9 cellular contexts compared by ENCODE assay signal in the genomic region with DNA sequence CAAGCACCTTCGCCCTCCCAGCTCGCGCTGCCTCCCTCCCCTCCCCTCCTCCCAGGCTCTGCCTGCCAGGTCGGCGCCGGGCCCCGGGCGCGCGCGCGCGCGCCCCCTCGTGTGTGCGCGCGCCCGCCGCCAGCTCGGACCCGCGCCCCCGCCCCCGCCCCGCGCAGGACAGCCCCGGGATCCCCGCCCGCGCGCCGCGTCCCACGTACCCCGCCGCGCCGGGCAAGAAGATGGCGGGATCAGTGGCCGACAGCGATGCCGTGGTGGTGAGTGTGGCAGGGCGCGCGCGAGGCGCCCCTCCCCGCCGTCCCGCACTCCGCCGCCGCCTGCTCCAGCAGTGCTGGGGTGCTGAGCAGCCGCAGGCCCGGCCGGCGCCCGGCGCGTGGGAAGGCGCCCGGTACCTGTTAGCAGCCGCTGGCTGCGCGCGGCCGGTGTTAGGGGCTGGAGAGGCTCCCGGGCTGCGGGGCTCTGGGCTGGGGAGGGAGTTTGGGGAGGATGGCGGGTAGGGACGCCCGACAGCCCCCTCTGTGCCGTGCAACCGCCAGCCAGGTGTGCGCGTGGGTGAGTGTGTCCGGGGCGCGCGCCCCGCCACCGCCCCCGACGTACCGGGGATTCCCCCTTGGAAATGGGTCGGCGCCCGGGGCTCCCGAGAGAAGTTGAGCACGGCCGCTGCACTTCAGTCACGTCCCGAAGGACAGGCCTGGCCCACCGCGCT. TPM values are rescaled to one million over a fixed set of nuclear protein-coding genes. Genes with fewer than 3 reads are reported as not detected.
DNase-seq lines count a peak whose midpoint lies in the region; ATAC-seq, FAIRE-seq and TF ChIP-seq lines count a peak whose summit lies in the region.
"Had no signal": no experiment of that assay in that cellular context is flagged by ENCODE, and none has a peak within 500 bp of the region (broad histone marks: within the 10 kb centered on the region; RNA-seq: fewer than 3 reads in every experiment).

No MANE protein-coding gene starts in this region.

- H3K9me3 Mint-ChIP-seq in astrocyte (ENCODE audit: unreplicated experiment), result peaks cover 2% of the 10 kb centered on the region

- H2AFZ ChIP-seq in astrocyte (ENCODE audit: low read depth, low read length), result peak overlapping the region; percentile 76

- peaks cover 16% of the 10 kb centered on the region for H3K27me3 ChIP-seq in astrocyte (ENCODE audit: insufficient read depth, low read length)
- no peaks in the 10 kb centered on the region for H3K27me3 ChIP-seq in rectal smooth muscle tissue (ENCODE audit: control insufficient read depth, insufficient read depth, low read length)

- peaks cover 4% of the 10 kb centered on the region for H3K36me3 Mint-ChIP-seq in astrocyte (ENCODE audit: low read depth, unreplicated experiment)

- TF ChIP-seq CTCF in astrocyte (IDR thresholded peaks at IDR 0.05; ENCODE audit: insufficient read depth, low read depth, low read length), result no peak

- H3K4me2 ChIP-seq in astrocyte (ENCODE audit: low read length), result peak overlapping the region; percentile 79

- H3K36me3 ChIP-seq in astrocyte (ENCODE audit: insufficient read depth, low read length) (no peaks in the 10 kb centered on the region), rectal smooth muscle tissue (ENCODE audit: control insufficient read depth, insufficient read depth, low read length) (no peaks in the 10 kb centered on the region)

- no peak overlapping the region for H3K27ac Mint-ChIP-seq in astrocyte (ENCODE audit: unreplicated experiment)

- no peaks in the 10 kb centered on the region for H3K9me3 ChIP-seq in astrocyte (ENCODE audit: insufficient read depth, low read depth, low read length)

- H4K20me1 ChIP-seq in astrocyte (ENCODE audit: insufficient read depth, low read length), result no peaks in the 10 kb centered on the region

- H3K9ac ChIP-seq in astrocyte (ENCODE audit: low read length) (peak overlapping the region; percentile 76), rectal smooth muscle tissue (ENCODE audit: low read length) (peak overlapping the region; percentile 67)

- peak overlapping the region; percentile 56 for H3K4me3 ChIP-seq in astrocyte (ENCODE audit: insufficient read depth, low read depth, low read length)
- peak overlapping the region; percentile 70 for H3K4me3 ChIP-seq in rectal smooth muscle tissue (ENCODE audit: low read length)

- H3K79me2 ChIP-seq in astrocyte (ENCODE audit: insufficient read depth, low read length), result no peaks in the 10 kb centered on the region

- H3K4me1 Mint-ChIP-seq in astrocyte (ENCODE audit: low read depth, unreplicated experiment), result peaks cover 2% of the 10 kb centered on the region

- peaks cover 7% of the 10 kb centered on the region for H3K4me1 ChIP-seq in astrocyte (ENCODE audit: insufficient read depth, low read length)
- H3K4me1 ChIP-seq in rectal smooth muscle tissue (ENCODE audit: control insufficient read depth, insufficient read depth, low read length), result peaks cover 5% of the 10 kb centered on the region

- ATAC-seq in GM19438 (IDR thresholded peaks at IDR 0.05; ENCODE audit: low read depth, unreplicated experiment), result peak; percentile 51
- ATAC-seq in HG03571 (IDR thresholded peaks at IDR 0.05; ENCODE audit: unreplicated experiment), result peak; percentile 53

- no peaks in the 10 kb centered on the region for H3K27me3 Mint-ChIP-seq in astrocyte (ENCODE audit: low read depth, unreplicated experiment)

- DNase-seq in COLO668 (lab: John Stamatoyannopoulos, UW; ENCODE audit: unreplicated experiment) (peak; percentile 84), T-helper 2 cell (peak; percentile 10 to 60 (median 25)), astrocyte (ENCODE audit: low read depth) (peak; percentile 47), hepatic stellate cell (ENCODE audit: low spot score) (peak; percentile 54), OCI-M2 (lab: John Stamatoyannopoulos, UW; ENCODE audit: unreplicated experiment) (no peak)

- FAIRE-seq in astrocyte (lab: Jason Lieb, UNC), result no peak
- FAIRE-seq: endometrium had no signal

- peak overlapping the region; percentile 93 for H3K4me3 Mint-ChIP-seq in astrocyte (ENCODE audit: unreplicated experiment)

- H3K27ac ChIP-seq in astrocyte (ENCODE audit: low read depth, low read length) (no peak overlapping the region), rectal smooth muscle tissue (ENCODE audit: low read depth, low read length) (peak overlapping the region; percentile 93)

RNA-seq across cellular contexts. Expression of a gene that starts 0.5 kb away (rescaled TPM):
- 12.4 and 14.0 TPM in 2 replicates for total RNA-seq in astrocyte
